In genomic region chr19:1214299-1214861, GRCh38 we compare ENCODE assay signal across 7 cellular contexts. TPM values are rescaled to one million over a fixed set of nuclear protein-coding genes. Genes with fewer than 3 reads are reported as not detected.
DNase-seq lines count a peak whose midpoint lies in the region; ATAC-seq, FAIRE-seq and TF ChIP-seq lines count a peak whose summit lies in the region.
"Had no signal": no experiment of that assay in that cellular context is flagged by ENCODE, and none has a peak within 500 bp of the region (broad histone marks: within the 10 kb centered on the region; RNA-seq: fewer than 3 reads in every experiment).

No MANE protein-coding gene starts in this region.

- TF ChIP-seq EP300 in transverse colon (IDR thresholded peaks at IDR 0.05; ENCODE audit: low read depth): no peak

- WGBS in transverse colon (ENCODE audit: low coverage in 1 of 2), 2 donors: 68% methylated on average over 21 of the region's 21 CpGs; no CpG with 5 or more reads in 1 of the 2 donors

- no peaks in the 10 kb centered on the region for H3K9me3 ChIP-seq in keratinocyte (ENCODE audit: control insufficient read depth, low read depth, low read length)
- H3K9me3 ChIP-seq in transverse colon: no peaks in the 10 kb centered on the region

- no peak for DNase-seq in activated T-cell treated with anti-CD3 and anti-CD28 coated beads, Interleukin-2, amount 50 U/mL, for 4 hours
- DNase-seq in activated T-cell treated with anti-CD3 and anti-CD28 coated beads, Interleukin-2, amount 50 U/mL, for 1 hour: no peak
- DNase-seq in keratinocyte (ENCODE audit: low read depth, low spot score) (no peak), transverse colon (no peak), COR-L47 (lab: John Stamatoyannopoulos, UW) (no peak)
- DNase-seq: NCI-H2029 had no signal

- peaks cover 87% of the 10 kb centered on the region for H3K79me2 ChIP-seq in keratinocyte (ENCODE audit: control insufficient read depth, insufficient read depth, low read length)

- dilution Hi-C loops in keratinocyte (cut with MboI; ENCODE audit: extremely low pct_ligation_motif_present, low sequenced_read_pairs): no loop called here

- H4K20me1 ChIP-seq in keratinocyte (ENCODE audit: control insufficient read depth, extremely low read depth, insufficient read depth, low read length): peaks cover 5% of the 10 kb centered on the region

- H3K9ac ChIP-seq in keratinocyte (ENCODE audit: control insufficient read depth, extremely low read depth, insufficient read depth, low read length): peak overlapping the region; percentile 77

- ATAC-seq in activated T-cell treated with anti-CD3 and anti-CD28 coated beads, Interleukin-2, amount 50 U/mL, for 4 hours: no peak
- no peak for ATAC-seq in GM21619 (IDR thresholded peaks at IDR 0.05; ENCODE audit: unreplicated experiment)

- H3K27ac ChIP-seq in keratinocyte (ENCODE audit: control insufficient read depth, insufficient read depth, low read length) (peak overlapping the region; percentile 88), transverse colon (peak overlapping the region; percentile 74 to 88 (median 84))

- peak overlapping the region; percentile 51 for H2AFZ ChIP-seq in keratinocyte (ENCODE audit: control insufficient read depth, low read length)

- peaks cover 15 to 22% of the 10 kb centered on the region in 2 experiments for H3K36me3 ChIP-seq in keratinocyte (ENCODE audit: control insufficient read depth in 2 of 2, extremely low read depth in 1 of 2, insufficient read depth in 2 of 2, low read length in 2 of 2)
- H3K36me3 ChIP-seq in transverse colon: no peaks in the 10 kb centered on the region

- H3K36me3 Mint-ChIP-seq in activated T-cell treated with anti-CD3 and anti-CD28 coated beads, Interleukin-2, amount 50 U/mL, for 4 hours (ENCODE audit: insufficient read depth): peaks cover 13% of the 10 kb centered on the region

- in situ Hi-C loops in transverse colon (cut with MboI; ENCODE audit: low pct_ligation_motif_present in 1 of 4, low pct_unique_long_range_greater_than_20kb in 1 of 4, low sequenced_read_pairs in 3 of 4): no loop called here

- intact Hi-C loops in transverse colon (cut with DNase I; ENCODE audit: low total_unique reads): no loop called here

- H3K27me3 ChIP-seq in keratinocyte (ENCODE audit: control insufficient read depth, extremely low read depth, insufficient read depth, low read length) (no peaks in the 10 kb centered on the region), transverse colon (no peaks in the 10 kb centered on the region)

- no peak for FAIRE-seq in keratinocyte (lab: Jason Lieb, UNC)

- H3K9me3 Mint-ChIP-seq in activated T-cell treated with anti-CD3 and anti-CD28 coated beads, Interleukin-2, amount 50 U/mL, for 4 hours: no peaks in the 10 kb centered on the region

- H3K4me1 ChIP-seq in keratinocyte (ENCODE audit: control insufficient read depth, extremely low read depth, insufficient read depth, low read length) (peaks cover 51% of the 10 kb centered on the region), transverse colon (peaks cover 52 to 91% (median 55%) of the 10 kb centered on the region in 4 donors)

- TF ChIP-seq POLR2A in transverse colon (IDR thresholded peaks at IDR 0.05): no peak

- H3K9me1 ChIP-seq in keratinocyte (ENCODE audit: control insufficient read depth, extremely low read depth, insufficient read depth, low read length): no peaks in the 10 kb centered on the region

- H3K4me3 ChIP-seq in keratinocyte (ENCODE audit: control insufficient read depth in 2 of 3, extremely low read depth in 1 of 3, insufficient read depth in 2 of 3, low read depth in 1 of 3, low read length in 3 of 3) (peak overlapping the region; percentile 17 to 53 (median 45)), transverse colon (peak overlapping the region in 1 of 4 donors; percentile 8)

- H3K4me3 Mint-ChIP-seq in activated T-cell treated with anti-CD3 and anti-CD28 coated beads, Interleukin-2, amount 50 U/mL, for 4 hours: peak overlapping the region; percentile 76

- TF ChIP-seq CTCF in keratinocyte (optimal IDR thresholded peaks at IDR 0.05 in 1 of 3, IDR thresholded peaks at IDR 0.05 in 1 of 3, conservative IDR thresholded peaks at IDR 0.05 in 1 of 3; ENCODE audit: extremely low read depth in 1 of 3, insufficient read depth in 2 of 3, low read length in 3 of 3): no peak
- TF ChIP-seq CTCF in transverse colon (IDR thresholded peaks at IDR 0.05): no peak

- peaks cover 30% of the 10 kb centered on the region for H3K4me1 Mint-ChIP-seq in activated T-cell treated with anti-CD3 and anti-CD28 coated beads, Interleukin-2, amount 50 U/mL, for 4 hours (ENCODE audit: low read depth)

- no peaks in the 10 kb centered on the region for H3K27me3 Mint-ChIP-seq in activated T-cell treated with anti-CD3 and anti-CD28 coated beads, Interleukin-2, amount 50 U/mL, for 4 hours (ENCODE audit: low read depth)

- peak overlapping the region; percentile 85 for H3K4me2 ChIP-seq in keratinocyte (ENCODE audit: control insufficient read depth, extremely low read depth, insufficient read depth, low read depth, low read length)

RNA-seq across cellular contexts. Expression of gene STK11, which starts 8.8 kb away (rescaled TPM):
- total RNA-seq in activated T-cell treated with anti-CD3 and anti-CD28 coated beads, Interleukin-2, amount 50 U/mL, for 4 hours: 10 to 100 TPM; 64.4 to 72.0 (median 69.8) TPM
- polyA plus RNA-seq in keratinocyte: 24.6 to 31.4 TPM (median 28.1 TPM) in 3 replicates
- 21.6 TPM for polyA plus RNA-seq in keratinocyte (2011; ENCODE audit: low read depth)
- polyA plus RNA-seq in keratinocyte (2011; cell fraction: cytosol; rRNA removed): 13.7 and 27.8 TPM in 2 replicates
- 47.3 and 54.0 TPM in 2 replicates for polyA plus RNA-seq in keratinocyte (2011; cell fraction: nucleus; rRNA removed)
- 26.4 and 38.3 TPM in 2 replicates for polyA plus RNA-seq in keratinocyte (2012; ENCODE audit: low replicate concordance)
- polyA minus RNA-seq in keratinocyte: 19.7 to 42.7 TPM (median 21.9 TPM) in 3 replicates
- polyA minus RNA-seq in keratinocyte (2011; cell fraction: cytosol; rRNA and poly(A)+ RNA removed): 56.2 TPM
- 25.7 and 29.2 TPM in 2 replicates for polyA minus RNA-seq in keratinocyte (2011; cell fraction: nucleus; rRNA and poly(A)+ RNA removed)
- 100 to 1,000 TPM in 3 of 4 donors, 10 to 100 TPM in 1; 93.7 to 152 (median 103) TPM for total RNA-seq in transverse colon

RNA-seq across cellular contexts. Expression of gene CBARP, which starts 23.4 kb away (rescaled TPM):
- total RNA-seq in activated T-cell treated with anti-CD3 and anti-CD28 coated beads, Interleukin-2, amount 50 U/mL, for 4 hours: 1 to 10 TPM in 2 of 3 donors, under 1 TPM in 1; 0.63 to 1.4 (median 1.1) TPM
- polyA plus RNA-seq in keratinocyte: 0.93 to 2.8 TPM (median 1.2 TPM) in 3 replicates
- 0.51 TPM for polyA plus RNA-seq in keratinocyte (2011; ENCODE audit: low read depth)
- 0.55 and 1.9 TPM in 2 replicates for polyA plus RNA-seq in keratinocyte (2011; cell fraction: cytosol; rRNA removed)
- polyA plus RNA-seq in keratinocyte (2011; cell fraction: nucleus; rRNA removed): 3.6 and 6.2 TPM in 2 replicates
- polyA plus RNA-seq in keratinocyte (2012; ENCODE audit: low replicate concordance): 3.5 and 3.6 TPM in 2 replicates
- 0.30 to 1.2 TPM (median 1.2 TPM) in 3 replicates for polyA minus RNA-seq in keratinocyte
- 11.5 TPM for polyA minus RNA-seq in keratinocyte (2011; cell fraction: cytosol; rRNA and poly(A)+ RNA removed)
- 3.4 and 7.1 TPM in 2 replicates for polyA minus RNA-seq in keratinocyte (2011; cell fraction: nucleus; rRNA and poly(A)+ RNA removed)
- total RNA-seq in transverse colon: 1 to 10 TPM in 1 of 4 donors, under 1 TPM in 2, not detected in 1; 0.32 to 5.2 (median 0.68) TPM

RNA-seq across cellular contexts. Expression of gene ATP5F1D, which starts 27.2 kb away (rescaled TPM):
- 100 to 1,000 TPM; 259 to 434 (median 312) TPM for total RNA-seq in activated T-cell treated with anti-CD3 and anti-CD28 coated beads, Interleukin-2, amount 50 U/mL, for 4 hours
- 51.3 to 95.4 TPM (median 80.0 TPM) in 3 replicates for polyA plus RNA-seq in keratinocyte
- 74.6 TPM for polyA plus RNA-seq in keratinocyte (2011; ENCODE audit: low read depth)
- 33.2 and 137 TPM in 2 replicates for polyA plus RNA-seq in keratinocyte (2011; cell fraction: cytosol; rRNA removed)
- 27.1 and 36.2 TPM in 2 replicates for polyA plus RNA-seq in keratinocyte (2011; cell fraction: nucleus; rRNA removed)
- polyA plus RNA-seq in keratinocyte (2012; ENCODE audit: low replicate concordance): 91.2 and 205 TPM in 2 replicates
- 23.4 to 39.5 TPM (median 25.4 TPM) in 3 replicates for polyA minus RNA-seq in keratinocyte
- 297 TPM for polyA minus RNA-seq in keratinocyte (2011; cell fraction: cytosol; rRNA and poly(A)+ RNA removed)
- 29.9 and 36.3 TPM in 2 replicates for polyA minus RNA-seq in keratinocyte (2011; cell fraction: nucleus; rRNA and poly(A)+ RNA removed)
- total RNA-seq in transverse colon: 100 to 1,000 TPM; 157 to 650 (median 240) TPM

RNA-seq across cellular contexts. Expression of gene MIDN, which starts 34.0 kb away (rescaled TPM):
- total RNA-seq in activated T-cell treated with anti-CD3 and anti-CD28 coated beads, Interleukin-2, amount 50 U/mL, for 4 hours: 10 to 100 TPM; 63.2 to 70.0 (median 68.7) TPM
- polyA plus RNA-seq in keratinocyte: 4.7 to 14.1 TPM (median 6.8 TPM) in 3 replicates
- 9.3 TPM for polyA plus RNA-seq in keratinocyte (2011; ENCODE audit: low read depth)
- polyA plus RNA-seq in keratinocyte (2011; cell fraction: cytosol; rRNA removed): 3.8 and 6.9 TPM in 2 replicates
- polyA plus RNA-seq in keratinocyte (2011; cell fraction: nucleus; rRNA removed): 23.5 and 31.4 TPM in 2 replicates
- polyA plus RNA-seq in keratinocyte (2012; ENCODE audit: low replicate concordance): 23.0 and 30.3 TPM in 2 replicates
- 5.9 to 26.1 TPM (median 6.6 TPM) in 3 replicates for polyA minus RNA-seq in keratinocyte
- 44.9 TPM for polyA minus RNA-seq in keratinocyte (2011; cell fraction: cytosol; rRNA and poly(A)+ RNA removed)
- 31.4 and 35.8 TPM in 2 replicates for polyA minus RNA-seq in keratinocyte (2011; cell fraction: nucleus; rRNA and poly(A)+ RNA removed)
- 100 to 1,000 TPM in 3 of 4 donors, 10 to 100 TPM in 1; 89.4 to 379 (median 116) TPM for total RNA-seq in transverse colon

RNA-seq across cellular contexts. Expression of gene SBNO2, which starts 40.3 kb away (rescaled TPM):
- total RNA-seq in activated T-cell treated with anti-CD3 and anti-CD28 coated beads, Interleukin-2, amount 50 U/mL, for 4 hours: 100 to 1,000 TPM; 134 to 140 (median 139) TPM
- 10.9 to 19.4 TPM (median 13.1 TPM) in 3 replicates for polyA plus RNA-seq in keratinocyte
- 12.9 TPM for polyA plus RNA-seq in keratinocyte (2011; ENCODE audit: low read depth)
- polyA plus RNA-seq in keratinocyte (2011; cell fraction: cytosol; rRNA removed): 6.0 and 14.5 TPM in 2 replicates
- 32.2 and 48.0 TPM in 2 replicates for polyA plus RNA-seq in keratinocyte (2011; cell fraction: nucleus; rRNA removed)
- 17.3 and 24.6 TPM in 2 replicates for polyA plus RNA-seq in keratinocyte (2012; ENCODE audit: low replicate concordance)
- 14.6 to 40.2 TPM (median 23.0 TPM) in 3 replicates for polyA minus RNA-seq in keratinocyte
- polyA minus RNA-seq in keratinocyte (2011; cell fraction: cytosol; rRNA and poly(A)+ RNA removed): 32.6 TPM
- 36.5 and 41.8 TPM in 2 replicates for polyA minus RNA-seq in keratinocyte (2011; cell fraction: nucleus; rRNA and poly(A)+ RNA removed)
- total RNA-seq in transverse colon: 100 to 1,000 TPM in 1 of 4 donors, 10 to 100 TPM in 3; 34.5 to 142 (median 48.3) TPM
